ENCODE assay signal across 8 cellular contexts in the genomic region with DNA sequence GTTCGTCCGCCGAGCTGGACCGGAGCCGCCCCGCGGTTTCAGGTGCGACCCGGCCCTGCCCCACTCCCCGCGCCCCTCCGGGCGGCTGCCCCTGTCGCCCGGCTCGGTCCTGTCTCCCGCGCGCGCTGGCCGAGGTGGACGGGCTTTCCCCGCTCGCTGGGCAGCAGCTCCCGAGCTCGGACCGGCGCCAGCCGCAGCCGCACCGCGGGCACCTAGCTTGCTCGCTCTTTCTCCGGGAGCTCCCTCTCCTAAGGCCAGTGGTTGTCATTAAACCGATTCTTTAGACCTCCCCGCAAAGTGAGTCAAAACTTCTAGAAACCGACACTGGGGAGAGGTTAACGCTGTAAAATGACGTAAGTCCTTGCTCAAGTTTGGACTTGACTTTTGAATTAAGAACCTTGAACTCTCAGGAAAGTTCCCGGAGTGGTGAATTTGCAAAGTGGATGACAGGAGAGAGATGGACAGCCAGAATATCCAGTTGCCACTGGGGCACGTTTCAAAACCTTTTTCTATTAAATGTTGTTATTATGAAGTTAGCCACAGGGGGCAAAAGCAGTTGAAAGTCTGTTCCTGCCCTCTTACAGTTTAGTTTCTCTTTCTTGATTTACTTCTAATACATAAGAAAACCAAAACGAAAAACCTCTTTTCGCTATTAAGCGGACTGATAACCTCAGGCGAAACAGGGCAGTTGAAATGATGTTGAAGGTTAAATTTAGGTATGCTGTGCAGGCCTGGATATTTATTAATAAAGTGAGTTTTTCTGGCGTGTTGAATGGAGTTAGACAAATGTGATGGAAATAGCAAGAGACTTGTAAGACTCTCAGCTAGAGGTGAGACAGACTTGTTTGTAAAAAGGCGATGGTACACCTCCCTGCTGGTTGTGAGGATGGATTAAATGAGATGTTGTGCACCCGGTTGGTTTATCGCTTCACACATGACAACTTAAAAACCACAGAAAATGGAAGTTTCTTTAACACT. TPM values are rescaled to one million over a fixed set of nuclear protein-coding genes. Genes with fewer than 3 reads are reported as not detected.
DNase-seq lines count a peak whose midpoint lies in the region; ATAC-seq lines count a peak whose summit lies in the region.

No MANE protein-coding gene starts in this region.

- intact Hi-C loops in left colon (cut with DNase I, micrococcal nuclease) = no loop called here

- DNase-seq in AML-193 (lab: John Stamatoyannopoulos, UW) (peak; percentile 82 to 83), NCI-H226 (peak; percentile 48), dedifferentiated amniotic fluid mesenchymal stem cell (ENCODE audit: extremely low spot score) (peak; percentile 84), left colon (peak in 1 of 2 donors; percentile 62)
- DNase-seq in stimulated activated CD4-positive, alpha-beta T cell treated with anti-CD3 and anti-CD28 coated beads, TNF-alpha, amount 100 ng/mL, for 4 hours (ENCODE audit: low read depth in 3 of 3) = peak in 2 of 3 experiments; percentile 6 to 14

- peak; percentile 77 for ATAC-seq in GM18870 (IDR thresholded peaks at IDR 0.05; ENCODE audit: unreplicated experiment)
- ATAC-seq in HG03095 (IDR thresholded peaks at IDR 0.05; ENCODE audit: unreplicated experiment) = peak; percentile 55
- peak; percentile 64 to 70 for ATAC-seq in activated CD4-positive, CD25-positive, alpha-beta regulatory T cell treated with anti-CD3 and anti-CD28 coated beads, Interleukin-2, amount 50 U/mL, for 24 hours
- peak; percentile 50 for ATAC-seq in left colon

RNA-seq across cellular contexts. Expression of gene PI4K2B, which starts 0.8 kb away (rescaled TPM):
- total RNA-seq in left colon = 10 to 100 TPM; 23.8 to 28.4 TPM
